ENCODE assay signal across 33 cellular contexts in genomic region chr3:142915636-142916035, GRCh38. TPM values are rescaled to one million over a fixed set of nuclear protein-coding genes. Genes with fewer than 3 reads are reported as not detected.
"Had no signal": no experiment of that assay in that cellular context is flagged by ENCODE, and none has a peak within 500 bp of the region (broad histone marks: within the 10 kb centered on the region; RNA-seq: fewer than 3 reads in every experiment).

No MANE protein-coding gene starts in this region.

- H3K4me1 ChIP-seq: breast epithelium, colonic mucosa had no signal

- H3K4me3 ChIP-seq: ascending aorta, breast epithelium, cardiac muscle cell, colonic mucosa, gastroesophageal sphincter, heart right ventricle, hepatocyte had no signal

- H3K4me1 Mint-ChIP-seq: activated B cell treated with CpG ODN at 0.5 μM for 24 hours; activated CD4-positive, alpha-beta T cell treated with anti-CD3 and anti-CD28 coated beads, Interleukin-2, amount 10 ng/mL, durations not matched to agents 7 days and 5 days; activated naive CD4-positive, alpha-beta T cell treated with anti-CD3 and anti-CD28 coated beads, Interleukin-2, amount 10 ng/mL, durations not matched to agents 7 days and 5 days; activated naive CD8-positive, alpha-beta T cell treated with anti-CD3 and anti-CD28 coated beads, Interleukin-2, amount 10 ng/mL, durations not matched to agents 7 days and 5 days; T-helper 17 cell had no signal

- H2AFZ ChIP-seq: hepatocyte had no signal

- H3K79me2 ChIP-seq: hepatocyte had no signal

- H3K36me3 Mint-ChIP-seq: activated naive CD4-positive, alpha-beta T cell treated with anti-CD3 and anti-CD28 coated beads, Interleukin-2, amount 10 ng/mL, durations not matched to agents 7 days and 5 days; activated naive CD4-positive, alpha-beta T cell treated with anti-CD3 and anti-CD28 coated beads, Interleukin-2, amount 50 U/mL, for 72 hours; activated naive CD8-positive, alpha-beta T cell treated with anti-CD3 and anti-CD28 coated beads, Interleukin-2, amount 10 ng/mL, durations not matched to agents 7 days and 5 days; brain had no signal

- DNase-seq: activated B cell treated with CpG ODN at 0.5 μM for 24 hours; activated CD4-positive, alpha-beta memory T cell treated with anti-CD3 and anti-CD28 coated beads, Interleukin-2, amount 10 ng/mL, durations not matched to agents 7 days and 5 days; activated CD4-positive, alpha-beta T cell treated with anti-CD3 and anti-CD28 coated beads, Interleukin-2, amount 10 ng/mL, durations not matched to agents 7 days and 5 days; activated CD4-positive, alpha-beta T cell treated with anti-CD3 and anti-CD28 coated beads, Interleukin-2, amount 50 U/mL, for 4 hours; activated CD8-positive, alpha-beta memory T cell treated with anti-CD3 and anti-CD28 coated beads, Interleukin-2, amount 50 U/mL, for 48 hours; activated gamma-delta T cell; activated naive CD4-positive, alpha-beta T cell; activated naive CD4-positive, alpha-beta T cell treated with anti-CD3 and anti-CD28 coated beads, Interleukin-2, amount 10 ng/mL, durations not matched to agents 7 days and 5 days; activated naive CD8-positive, alpha-beta T cell treated with anti-CD3 and anti-CD28 coated beads, Interleukin-2, amount 10 ng/mL, durations not matched to agents 7 days and 5 days; activated T-cell treated with anti-CD3 and anti-CD28 coated beads for 4 hours; activated T-cell treated with anti-CD3 and anti-CD28 coated beads, Interleukin-2, amount 50 U/mL, for 24 hours; activated T-cell treated with anti-CD3 and anti-CD28 coated beads, Interleukin-2, amount 50 U/mL, for 72 hours; central memory CD4-positive, alpha-beta T cell; cerebellar nuclear complex; colonic mucosa; effector CD8-positive, alpha-beta T cell; foreskin melanocyte; heart right ventricle; T-helper 17 cell; T1000; WERI-Rb-1 had no signal

- H3K36me3 ChIP-seq: ascending aorta, breast epithelium, cardiac muscle cell, colonic mucosa, gastroesophageal sphincter, heart right ventricle, WERI-Rb-1 had no signal

- H3K27ac ChIP-seq: ascending aorta, breast epithelium, cardiac muscle cell, colonic mucosa, gastroesophageal sphincter, heart right ventricle, hepatocyte, WERI-Rb-1 had no signal

- H3K27ac Mint-ChIP-seq: activated B cell treated with CpG ODN at 0.5 μM for 24 hours; activated CD4-positive, alpha-beta memory T cell treated with anti-CD3 and anti-CD28 coated beads, Interleukin-2, amount 10 ng/mL, durations not matched to agents 7 days and 5 days; activated CD4-positive, alpha-beta T cell treated with anti-CD3 and anti-CD28 coated beads, Interleukin-2, amount 10 ng/mL, durations not matched to agents 7 days and 5 days; activated naive CD4-positive, alpha-beta T cell treated with anti-CD3 and anti-CD28 coated beads, Interleukin-2, amount 10 ng/mL, durations not matched to agents 7 days and 5 days; activated naive CD4-positive, alpha-beta T cell treated with anti-CD3 and anti-CD28 coated beads, Interleukin-2, amount 50 U/mL, for 72 hours; activated naive CD8-positive, alpha-beta T cell treated with anti-CD3 and anti-CD28 coated beads, Interleukin-2, amount 10 ng/mL, durations not matched to agents 7 days and 5 days; activated T-cell treated with anti-CD3 and anti-CD28 coated beads, Interleukin-2, amount 50 U/mL, for 24 hours; activated T-cell treated with anti-CD3 and anti-CD28 coated beads, Interleukin-2, amount 50 U/mL, for 72 hours; brain; T-helper 17 cell; T-helper 2 cell treated with Interferon-gamma antibody and Interleukin-4, amounts not matched to agents 5 μg/mL and 100 μg/mL, for 36 hours had no signal

- H3K9me3 Mint-ChIP-seq: activated B cell treated with CpG ODN at 0.5 μM for 24 hours; activated CD4-positive, alpha-beta memory T cell treated with anti-CD3 and anti-CD28 coated beads, Interleukin-2, amount 10 ng/mL, durations not matched to agents 7 days and 5 days; activated CD4-positive, alpha-beta T cell treated with anti-CD3 and anti-CD28 coated beads, Interleukin-2, amount 10 ng/mL, durations not matched to agents 7 days and 5 days; activated naive CD4-positive, alpha-beta T cell treated with anti-CD3 and anti-CD28 coated beads, Interleukin-2, amount 10 ng/mL, durations not matched to agents 7 days and 5 days; activated naive CD8-positive, alpha-beta T cell treated with anti-CD3 and anti-CD28 coated beads, Interleukin-2, amount 10 ng/mL, durations not matched to agents 7 days and 5 days; activated T-cell treated with anti-CD3 and anti-CD28 coated beads, Interleukin-2, amount 50 U/mL, for 24 hours; activated T-cell treated with anti-CD3 and anti-CD28 coated beads, Interleukin-2, amount 50 U/mL, for 72 hours; T-helper 2 cell treated with Interferon-gamma antibody and Interleukin-4, amounts not matched to agents 5 μg/mL and 100 μg/mL, for 36 hours had no signal

- H3K4me3 Mint-ChIP-seq: activated B cell treated with CpG ODN at 0.5 μM for 24 hours; activated CD4-positive, alpha-beta memory T cell treated with anti-CD3 and anti-CD28 coated beads, Interleukin-2, amount 10 ng/mL, durations not matched to agents 7 days and 5 days; activated CD4-positive, alpha-beta T cell treated with anti-CD3 and anti-CD28 coated beads, Interleukin-2, amount 10 ng/mL, durations not matched to agents 7 days and 5 days; activated naive CD4-positive, alpha-beta T cell treated with anti-CD3 and anti-CD28 coated beads, Interleukin-2, amount 10 ng/mL, durations not matched to agents 7 days and 5 days; activated naive CD8-positive, alpha-beta T cell treated with anti-CD3 and anti-CD28 coated beads, Interleukin-2, amount 10 ng/mL, durations not matched to agents 7 days and 5 days; activated T-cell treated with anti-CD3 and anti-CD28 coated beads, Interleukin-2, amount 50 U/mL, for 24 hours; activated T-cell treated with anti-CD3 and anti-CD28 coated beads, Interleukin-2, amount 50 U/mL, for 72 hours; brain; T-helper 17 cell; T-helper 2 cell treated with Interferon-gamma antibody and Interleukin-4, amounts not matched to agents 5 μg/mL and 100 μg/mL, for 36 hours had no signal

- H3K4me2 ChIP-seq: hepatocyte had no signal

- H3K9me3 ChIP-seq: ascending aorta, breast epithelium, colonic mucosa, gastroesophageal sphincter, heart right ventricle had no signal

- ATAC-seq: activated naive CD4-positive, alpha-beta T cell treated with anti-CD3 and anti-CD28 coated beads, Interleukin-2, amount 50 U/mL, for 72 hours; activated T-cell treated with anti-CD3 and anti-CD28 coated beads, Interleukin-2, amount 50 U/mL, for 72 hours; esophagus mucosa; gastroesophageal sphincter; heart right ventricle; T-helper 17 cell had no signal

- H3K27me3 ChIP-seq: ascending aorta, cardiac muscle cell, colonic mucosa, gastroesophageal sphincter, heart right ventricle, hepatocyte had no signal

RNA-seq across cellular contexts. Expression of gene PCOLCE2, which starts 26.8 kb away (rescaled TPM):
- total RNA-seq: activated B cell treated with CpG ODN at 0.5 μM for 24 hours; activated CD4-positive, alpha-beta T cell treated with anti-CD3 and anti-CD28 coated beads, Interleukin-2, amount 10 ng/mL, durations not matched to agents 7 days and 5 days; activated naive CD4-positive, alpha-beta T cell treated with anti-CD3 and anti-CD28 coated beads, Interleukin-2, amount 50 U/mL, for 72 hours; activated naive CD8-positive, alpha-beta T cell treated with anti-CD3 and anti-CD28 coated beads, Interleukin-2, amount 10 ng/mL, durations not matched to agents 7 days and 5 days; activated T-cell treated with anti-CD3 and anti-CD28 coated beads, Interleukin-2, amount 50 U/mL, for 72 hours; endothelial cell of umbilical vein; T-helper 17 cell had no signal
- polyA plus RNA-seq: endothelial cell of umbilical vein had no signal

RNA-seq across cellular contexts. Expression of gene PAQR9, which starts 47.8 kb away (rescaled TPM):
- total RNA-seq: activated B cell treated with CpG ODN at 0.5 μM for 24 hours; activated CD4-positive, alpha-beta memory T cell treated with anti-CD3 and anti-CD28 coated beads, Interleukin-2, amount 10 ng/mL, durations not matched to agents 7 days and 5 days; activated CD4-positive, alpha-beta T cell treated with anti-CD3 and anti-CD28 coated beads, Interleukin-2, amount 10 ng/mL, durations not matched to agents 7 days and 5 days; activated naive CD4-positive, alpha-beta T cell treated with anti-CD3 and anti-CD28 coated beads, Interleukin-2, amount 50 U/mL, for 72 hours; activated naive CD8-positive, alpha-beta T cell treated with anti-CD3 and anti-CD28 coated beads, Interleukin-2, amount 10 ng/mL, durations not matched to agents 7 days and 5 days; activated T-cell treated with anti-CD3 and anti-CD28 coated beads, Interleukin-2, amount 50 U/mL, for 72 hours; ascending aorta; breast epithelium; colonic mucosa; dermis microvascular lymphatic vessel endothelial cell; endothelial cell of umbilical vein; esophagus mucosa; gastroesophageal sphincter; glomerular endothelial cell; T-helper 17 cell had no signal
- polyA plus RNA-seq: endothelial cell of umbilical vein had no signal
